ENCODE assay signal across 40 cellular contexts in the genomic region with DNA sequence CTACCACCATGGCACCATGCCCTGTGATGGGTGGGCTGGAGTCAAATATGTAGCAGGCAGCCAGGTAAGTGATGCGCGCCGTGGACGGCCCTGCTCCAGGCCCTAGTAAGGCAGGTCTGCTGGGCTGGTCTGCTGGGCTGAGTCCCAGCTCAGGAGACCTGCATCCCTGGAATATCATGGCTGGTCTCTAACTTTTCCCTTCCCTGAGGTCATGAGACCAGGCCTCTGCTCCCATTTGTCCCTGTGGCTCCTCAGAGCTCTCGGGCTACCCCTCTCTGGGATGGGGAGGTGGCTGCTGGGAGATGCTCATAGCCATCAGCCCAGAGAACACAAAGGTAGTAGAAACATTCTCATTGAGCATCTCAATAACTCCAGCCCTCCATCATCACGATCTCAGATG. TPM values are rescaled to one million over a fixed set of nuclear protein-coding genes. Genes with fewer than 3 reads are reported as not detected.
"Had no signal": no experiment of that assay in that cellular context is flagged by ENCODE, and none has a peak within 500 bp of the region (broad histone marks: within the 10 kb centered on the region; RNA-seq: fewer than 3 reads in every experiment).

No MANE protein-coding gene starts in this region.

- H3K9me3 ChIP-seq: adrenal gland, ascending aorta, body of pancreas had no signal

- FAIRE-seq: astrocyte, bronchial epithelial cell had no signal

- H3K4me1 Mint-ChIP-seq: activated naive CD4-positive, alpha-beta T cell treated with anti-CD3 and anti-CD28 coated beads, Interleukin-2, amount 10 ng/mL, durations not matched to agents 7 days and 5 days; activated naive CD4-positive, alpha-beta T cell treated with anti-CD3 and anti-CD28 coated beads, Interleukin-2, amount 50 U/mL, for 24 hours; activated naive CD8-positive, alpha-beta T cell treated with anti-CD3 and anti-CD28 coated beads for 36 hours; activated naive CD8-positive, alpha-beta T cell treated with anti-CD3 and anti-CD28 coated beads, Interleukin-2, amount 10 ng/mL, durations not matched to agents 7 days and 5 days; activated naive CD8-positive, alpha-beta T cell treated with anti-CD3 and anti-CD28 coated beads, Interleukin-2, amount 50 U/mL, for 24 hours; activated T-helper 17 cell treated with anti-CD3 and anti-CD28 coated beads, Interleukin-2, amount 50 U/mL, for 72 hours; central memory CD8-positive, alpha-beta T cell had no signal

- H3K36me3 Mint-ChIP-seq: activated naive CD4-positive, alpha-beta T cell treated with anti-CD3 and anti-CD28 coated beads, Interleukin-2, amount 10 ng/mL, durations not matched to agents 7 days and 5 days; activated naive CD4-positive, alpha-beta T cell treated with anti-CD3 and anti-CD28 coated beads, Interleukin-2, amount 50 U/mL, for 24 hours; activated naive CD8-positive, alpha-beta T cell; activated naive CD8-positive, alpha-beta T cell treated with anti-CD3 and anti-CD28 coated beads for 36 hours; activated naive CD8-positive, alpha-beta T cell treated with anti-CD3 and anti-CD28 coated beads, Interleukin-2, amount 10 ng/mL, durations not matched to agents 7 days and 5 days; brain had no signal

- H3K36me3 ChIP-seq: adrenal gland, ascending aorta, brain microvascular endothelial cell, cardiac muscle cell had no signal

- H3K9me3 Mint-ChIP-seq: activated naive CD4-positive, alpha-beta T cell treated with anti-CD3 and anti-CD28 coated beads for 36 hours; activated naive CD4-positive, alpha-beta T cell treated with anti-CD3 and anti-CD28 coated beads, Interleukin-2, amount 10 ng/mL, durations not matched to agents 7 days and 5 days; activated naive CD4-positive, alpha-beta T cell treated with anti-CD3 and anti-CD28 coated beads, Interleukin-2, amount 50 U/mL, for 24 hours; activated naive CD8-positive, alpha-beta T cell treated with anti-CD3 and anti-CD28 coated beads for 36 hours; activated naive CD8-positive, alpha-beta T cell treated with anti-CD3 and anti-CD28 coated beads, Interleukin-2, amount 10 ng/mL, durations not matched to agents 7 days and 5 days; activated naive CD8-positive, alpha-beta T cell treated with anti-CD3 and anti-CD28 coated beads, Interleukin-2, amount 50 U/mL, for 24 hours; activated T-cell treated with anti-CD3 and anti-CD28 coated beads, Interleukin-2, amount 50 U/mL, for 24 hours; activated T-cell treated with anti-CD3 and anti-CD28 coated beads, Interleukin-2, amount 50 U/mL, for 4 hours; activated T-cell treated with anti-CD3 and anti-CD28 coated beads, Interleukin-2, amount 50 U/mL, for 72 hours; activated T-helper 1 cell treated with anti-CD3 and anti-CD28 coated beads, Interleukin-12 subunit alpha, Interleukin-12 subunit beta, Interleukin-2, Interleukin-4 antibody, amounts not matched to agents 30 ng/mL and 10 ng/mL and 1 ng/mL, durations not matched to agents 14 hours and 24 hours and 36 hours; activated T-helper 17 cell treated with anti-CD3 and anti-CD28 coated beads, Interleukin-2, amount 50 U/mL, for 72 hours; activated T-helper 2 cell treated with anti-CD3 and anti-CD28 coated beads, Interferon-gamma antibody, Interleukin-2, Interleukin-4, amounts not matched to agents 10 μg/mL and 5 μg/mL and 100 μg/mL, durations not matched to agents 14 hours and 24 hours and 36 hours; central memory CD8-positive, alpha-beta T cell had no signal

- H3K27me3 ChIP-seq: ascending aorta, body of pancreas, brain microvascular endothelial cell, cardiac muscle cell had no signal

- H3K4me3 Mint-ChIP-seq: activated naive CD4-positive, alpha-beta T cell treated with anti-CD3 and anti-CD28 coated beads for 36 hours; activated naive CD4-positive, alpha-beta T cell treated with anti-CD3 and anti-CD28 coated beads, Interleukin-2, amount 10 ng/mL, durations not matched to agents 7 days and 5 days; activated naive CD4-positive, alpha-beta T cell treated with anti-CD3 and anti-CD28 coated beads, Interleukin-2, amount 50 U/mL, for 24 hours; activated naive CD8-positive, alpha-beta T cell; activated naive CD8-positive, alpha-beta T cell treated with anti-CD3 and anti-CD28 coated beads for 36 hours; activated naive CD8-positive, alpha-beta T cell treated with anti-CD3 and anti-CD28 coated beads, Interleukin-2, amount 10 ng/mL, durations not matched to agents 7 days and 5 days; activated naive CD8-positive, alpha-beta T cell treated with anti-CD3 and anti-CD28 coated beads, Interleukin-2, amount 50 U/mL, for 24 hours; activated T-cell treated with anti-CD3 and anti-CD28 coated beads, Interleukin-2, amount 50 U/mL, for 24 hours; activated T-cell treated with anti-CD3 and anti-CD28 coated beads, Interleukin-2, amount 50 U/mL, for 4 hours; activated T-cell treated with anti-CD3 and anti-CD28 coated beads, Interleukin-2, amount 50 U/mL, for 72 hours; activated T-helper 1 cell treated with anti-CD3 and anti-CD28 coated beads, Interleukin-12 subunit alpha, Interleukin-12 subunit beta, Interleukin-2, Interleukin-4 antibody, amounts not matched to agents 30 ng/mL and 10 ng/mL and 1 ng/mL, durations not matched to agents 14 hours and 24 hours and 36 hours; activated T-helper 17 cell treated with anti-CD3 and anti-CD28 coated beads, Interleukin-2, amount 50 U/mL, for 72 hours; brain; central memory CD8-positive, alpha-beta T cell had no signal

- H3K27ac Mint-ChIP-seq: activated naive CD4-positive, alpha-beta T cell treated with anti-CD3 and anti-CD28 coated beads for 36 hours; activated naive CD4-positive, alpha-beta T cell treated with anti-CD3 and anti-CD28 coated beads, Interleukin-2, amount 10 ng/mL, durations not matched to agents 7 days and 5 days; activated naive CD4-positive, alpha-beta T cell treated with anti-CD3 and anti-CD28 coated beads, Interleukin-2, amount 50 U/mL, for 24 hours; activated naive CD8-positive, alpha-beta T cell; activated naive CD8-positive, alpha-beta T cell treated with anti-CD3 and anti-CD28 coated beads for 36 hours; activated naive CD8-positive, alpha-beta T cell treated with anti-CD3 and anti-CD28 coated beads, Interleukin-2, amount 10 ng/mL, durations not matched to agents 7 days and 5 days; activated naive CD8-positive, alpha-beta T cell treated with anti-CD3 and anti-CD28 coated beads, Interleukin-2, amount 50 U/mL, for 24 hours; activated T-cell treated with anti-CD3 and anti-CD28 coated beads, Interleukin-2, amount 50 U/mL, for 24 hours; activated T-cell treated with anti-CD3 and anti-CD28 coated beads, Interleukin-2, amount 50 U/mL, for 72 hours; activated T-helper 1 cell treated with anti-CD3 and anti-CD28 coated beads, Interleukin-12 subunit alpha, Interleukin-12 subunit beta, Interleukin-2, Interleukin-4 antibody, amounts not matched to agents 30 ng/mL and 10 ng/mL and 1 ng/mL, durations not matched to agents 14 hours and 24 hours and 36 hours; activated T-helper 17 cell treated with anti-CD3 and anti-CD28 coated beads, Interleukin-2, amount 50 U/mL, for 72 hours; activated T-helper 2 cell treated with anti-CD3 and anti-CD28 coated beads, Interferon-gamma antibody, Interleukin-2, Interleukin-4, amounts not matched to agents 10 μg/mL and 5 μg/mL and 100 μg/mL, durations not matched to agents 14 hours and 24 hours and 36 hours; brain had no signal

- DNase-seq: activated CD8-positive, alpha-beta memory T cell treated with anti-CD3 and anti-CD28 coated beads, Interleukin-2, amount 50 U/mL, for 48 hours; activated effector memory CD4-positive, alpha-beta T cell treated with anti-CD3 and anti-CD28 coated beads, Interleukin-2, amount 50 U/mL, for 16 hours; activated effector memory CD4-positive, alpha-beta T cell treated with Interleukin-2 at 50 U/mL for 16 hours; activated gamma-delta T cell; activated gamma-delta T cell treated with Interleukin-2 at 50 U/mL for 16 hours; activated naive CD4-positive, alpha-beta T cell; activated naive CD4-positive, alpha-beta T cell treated with anti-CD3 and anti-CD28 coated beads for 36 hours; activated naive CD4-positive, alpha-beta T cell treated with anti-CD3 and anti-CD28 coated beads, Interleukin-2, amount 10 ng/mL, durations not matched to agents 7 days and 5 days; activated naive CD4-positive, alpha-beta T cell treated with anti-CD3 and anti-CD28 coated beads, Interleukin-2, amount 50 U/mL, for 16 hours; activated naive CD4-positive, alpha-beta T cell treated with Interleukin-2 at 50 U/mL for 16 hours; activated naive CD8-positive, alpha-beta T cell treated with anti-CD3 and anti-CD28 coated beads for 36 hours; activated naive CD8-positive, alpha-beta T cell treated with anti-CD3 and anti-CD28 coated beads, Interleukin-2, amount 10 ng/mL, durations not matched to agents 7 days and 5 days; activated naive CD8-positive, alpha-beta T cell treated with anti-CD3 and anti-CD28 coated beads, Interleukin-2, amount 50 U/mL, for 24 hours; activated T-cell treated with anti-CD3 and anti-CD28 coated beads for 4 hours; activated T-cell treated with anti-CD3 and anti-CD28 coated beads, Interleukin-2, amount 50 U/mL, for 1 hour; activated T-cell treated with anti-CD3 and anti-CD28 coated beads, Interleukin-2, amount 50 U/mL, for 24 hours; activated T-cell treated with anti-CD3 and anti-CD28 coated beads, Interleukin-2, amount 50 U/mL, for 4 hours; activated T-cell treated with anti-CD3 and anti-CD28 coated beads, Interleukin-2, amount 50 U/mL, for 48 hours; activated T-cell treated with anti-CD3 and anti-CD28 coated beads, Interleukin-2, amount 50 U/mL, for 72 hours; adrenal gland; amniotic stem cell; amygdala; anterior cingulate cortex; aorta; body of pancreas; brain microvascular endothelial cell; caudate nucleus; central memory CD4-positive, alpha-beta T cell; cerebellar nuclear complex had no signal

- H3K27ac ChIP-seq: adrenal gland, ascending aorta, body of pancreas, brain microvascular endothelial cell, cardiac muscle cell had no signal

- H3K4me3 ChIP-seq: adrenal gland, ascending aorta, body of pancreas, cardiac muscle cell had no signal

- ATAC-seq: activated naive CD8-positive, alpha-beta T cell treated with anti-CD3 and anti-CD28 coated beads, Interleukin-2, amount 50 U/mL, for 24 hours; activated T-cell treated with anti-CD3 and anti-CD28 coated beads, Interleukin-2, amount 50 U/mL, for 4 hours; activated T-cell treated with anti-CD3 and anti-CD28 coated beads, Interleukin-2, amount 50 U/mL, for 72 hours; activated T-helper 17 cell treated with anti-CD3 and anti-CD28 coated beads, Interleukin-2, amount 50 U/mL, for 72 hours; body of pancreas had no signal

- H3K4me1 ChIP-seq: adrenal gland, body of pancreas had no signal

RNA-seq across cellular contexts. Expression of gene KCNA5, which starts 19.8 kb away (rescaled TPM):
- total RNA-seq: activated naive CD4-positive, alpha-beta T cell treated with anti-CD3 and anti-CD28 coated beads for 36 hours; activated naive CD8-positive, alpha-beta T cell treated with anti-CD3 and anti-CD28 coated beads for 36 hours; activated naive CD8-positive, alpha-beta T cell treated with anti-CD3 and anti-CD28 coated beads, Interleukin-2, amount 10 ng/mL, durations not matched to agents 7 days and 5 days; activated T-cell treated with anti-CD3 and anti-CD28 coated beads, Interleukin-2, amount 50 U/mL, for 4 hours; activated T-cell treated with anti-CD3 and anti-CD28 coated beads, Interleukin-2, amount 50 U/mL, for 72 hours; activated T-helper 1 cell treated with anti-CD3 and anti-CD28 coated beads, Interleukin-12 subunit alpha, Interleukin-12 subunit beta, Interleukin-2, Interleukin-4 antibody, amounts not matched to agents 30 ng/mL and 10 ng/mL and 1 ng/mL, durations not matched to agents 14 hours and 24 hours and 36 hours; activated T-helper 17 cell treated with anti-CD3 and anti-CD28 coated beads, Interleukin-2, amount 50 U/mL, for 72 hours; activated T-helper 2 cell treated with anti-CD3 and anti-CD28 coated beads, Interferon-gamma antibody, Interleukin-2, Interleukin-4, amounts not matched to agents 10 μg/mL and 5 μg/mL and 100 μg/mL, durations not matched to agents 14 hours and 24 hours and 36 hours; astrocyte; bronchial epithelial cell had no signal
